In genomic region chr11:88179141-88179540, GRCh38 we compare ENCODE assay signal across 9 cellular contexts. TPM values are rescaled to one million over a fixed set of nuclear protein-coding genes. Genes with fewer than 3 reads are reported as not detected.
DNase-seq lines count a peak whose midpoint lies in the region; ATAC-seq and TF ChIP-seq lines count a peak whose summit lies in the region.
"Had no signal": no experiment of that assay in that cellular context is flagged by ENCODE, and none has a peak within 500 bp of the region (broad histone marks: within the 10 kb centered on the region; RNA-seq: fewer than 3 reads in every experiment).

No MANE protein-coding gene starts in this region.

- intact Hi-C loops in ovary (cut with DNase I) = no loop called here

- 56 to 86% (median 69%) methylated on average over 2 of the region's 2 CpGs for WGBS in ovary, 3 donors

- H3K27me3 ChIP-seq in brain microvascular endothelial cell (replicated peaks) = no peaks in the 10 kb centered on the region
- H3K27me3 ChIP-seq in ovary = no peaks in the 10 kb centered on the region

- H3K4me1 ChIP-seq in ovary (ENCODE audit: insufficient read depth) = no peaks in the 10 kb centered on the region

- H3K9me3 ChIP-seq in ovary = no peaks in the 10 kb centered on the region

- H3K36me3 ChIP-seq in brain microvascular endothelial cell (replicated peaks) = no peaks in the 10 kb centered on the region
- no peaks in the 10 kb centered on the region for H3K36me3 ChIP-seq in ovary

- H3K27ac ChIP-seq in brain microvascular endothelial cell (no peak overlapping the region), ovary (no peak overlapping the region)

- no peak for TF ChIP-seq EP300 in ovary (IDR thresholded peaks at IDR 0.05)

- ATAC-seq in GM21367 (IDR thresholded peaks at IDR 0.05; ENCODE audit: unreplicated experiment) = peak; percentile 60
- peak; percentile 69 for ATAC-seq in HG03432 (IDR thresholded peaks at IDR 0.05; ENCODE audit: unreplicated experiment)

- in situ Hi-C loops in brain microvascular endothelial cell (cut with HindIII; ENCODE audit: low pct_ligation_motif_present, low sequenced_read_pairs) = no loop called here

- TF ChIP-seq CTCF in brain microvascular endothelial cell (IDR thresholded peaks at IDR 0.05; ENCODE audit: low read depth, low read length, missing control alignments) (no peak), ovary (IDR thresholded peaks at IDR 0.05) (no peak)

- no peak for TF ChIP-seq POLR2A in ovary (IDR thresholded peaks at IDR 0.05)
- no peak for TF ChIP-seq POLR2A in erythroblast (IDR thresholded peaks at IDR 0.05; ENCODE audit: low read length)

- DNase-seq in EL = peak; percentile 35
- peak; percentile 44 for DNase-seq in brain microvascular endothelial cell
- no peak for DNase-seq in DMS153 (lab: John Stamatoyannopoulos, UW)
- DNase-seq in ovary = no peak
- no peak for DNase-seq in erythroblast (lab: John Stamatoyannopoulos, UW)
- DNase-seq in mesenteric fat pad (ENCODE audit: low spot score) = no peak
- DNase-seq: NCI-H345 had no signal

- H3K4me3 ChIP-seq in brain microvascular endothelial cell (ENCODE audit: low read depth, low read length) = no peak overlapping the region
- H3K4me3 ChIP-seq in ovary = no peak overlapping the region

RNA-seq across cellular contexts. Expression of gene RAB38, which starts 3.9 kb away (rescaled TPM):
- total RNA-seq in ovary = 1 to 10 TPM in 6 of 7 donors, under 1 TPM in 1; 0.91 to 4.3 (median 2.4) TPM
- polyA plus RNA-seq in ovary = 1 to 10 TPM; 1.8 to 4.0 TPM
- 3.5 TPM for total RNA-seq in mesenteric fat pad

Comparison
In these comparisons a context has a peak if more than half of its experiments do, and no peak if none do; other contexts are left out.
1. DNase-seq: peak in EL (single experiment) and brain microvascular endothelial cell (single experiment); none in DMS153 (single experiment), ovary (0 of 5), erythroblast (0 of 2) and mesenteric fat pad (single experiment).